ENCODE assay signal across 1 cellular context in genomic region chr10:1213252-1213651, GRCh38.
TF ChIP-seq lines count a peak whose summit lies in the region.

No MANE protein-coding gene starts in this region.

TF ChIP-seq in GM12878, 131 proteins besides CTCF, POLR2A, EP300 and RAD21 (continued from another document):
- TF ChIP-seq ZNF592 (IDR thresholded peaks at IDR 0.05) (no peak), SMAD5 (IDR thresholded peaks at IDR 0.05; ENCODE audit: low read depth) (no peak), USF1 (IDR thresholded peaks at IDR 0.05; ENCODE audit: borderline replicate concordance, extremely low read length, insufficient read depth, low read depth, low read length) (no peak), CBX3 (IDR thresholded peaks at IDR 0.05; ENCODE audit: borderline replicate concordance, low read depth) (no peak), REST (IDR thresholded peaks at IDR 0.05; ENCODE audit: low read depth, low read length) (no peak), POLR2AphosphoS2 (IDR thresholded peaks at IDR 0.05; ENCODE audit: low read depth, low read length) (no peak), NKRF (conservative IDR thresholded peaks at IDR 0.05) (no peak), CBFB (IDR thresholded peaks at IDR 0.05; ENCODE audit: low read depth) (no peak), RFX5 (IDR thresholded peaks at IDR 0.05; ENCODE audit: low read depth, low read length) (no peak), JUND (IDR thresholded peaks at IDR 0.05; ENCODE audit: low read depth, low read length) (no peak), HDGF (IDR thresholded peaks at IDR 0.05) (no peak), ATF3 (IDR thresholded peaks at IDR 0.05; ENCODE audit: borderline replicate concordance, extremely low read depth, low read depth, low read length) (no peak)
